29 cellular contexts compared by ENCODE assay signal in the genomic region with DNA sequence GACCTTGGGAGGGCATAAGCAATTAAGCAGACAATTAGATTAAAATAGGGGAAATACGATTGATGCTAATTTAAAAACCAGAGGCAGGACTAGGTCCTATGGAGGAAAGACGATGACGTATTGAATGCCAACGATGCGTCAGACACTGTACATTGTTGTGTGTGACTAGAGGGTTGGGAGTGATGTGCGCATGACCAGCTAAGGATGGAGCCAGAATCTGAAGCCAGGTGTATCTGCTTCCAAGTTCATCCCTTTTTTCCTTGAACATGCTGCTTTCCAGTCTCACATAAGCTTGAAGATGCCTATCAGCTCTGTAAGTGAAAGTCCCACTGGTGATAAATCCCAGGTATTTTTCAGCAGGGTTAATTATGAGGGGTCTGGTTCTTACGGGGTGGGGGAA.
"Had no signal": no experiment of that assay in that cellular context is flagged by ENCODE, and none has a peak within 500 bp of the region (broad histone marks: within the 10 kb centered on the region; RNA-seq: fewer than 3 reads in every experiment).

No MANE protein-coding gene starts in this region.

- H3K4me3 ChIP-seq: adrenal gland, body of pancreas, esophagus squamous epithelium, gastroesophageal sphincter had no signal

- H3K27me3 ChIP-seq: adrenal gland, body of pancreas had no signal

- H3K4me1 ChIP-seq: adrenal gland, body of pancreas, esophagus squamous epithelium, gastroesophageal sphincter had no signal

- H3K27ac ChIP-seq: adrenal gland, body of pancreas, esophagus squamous epithelium, gastroesophageal sphincter, WERI-Rb-1 had no signal

- DNase-seq: activated B cell treated with CpG ODN at 0.5 μM for 24 hours; activated CD4-positive, alpha-beta T cell treated with anti-CD3 and anti-CD28 coated beads for 48 hours; activated CD4-positive, alpha-beta T cell treated with anti-CD3 and anti-CD28 coated beads, Interleukin-2, amount 50 U/mL, for 1 hour; activated CD4-positive, alpha-beta T cell treated with anti-CD3 and anti-CD28 coated beads, Interleukin-2, amount 50 U/mL, for 48 hours; activated CD8-positive, alpha-beta memory T cell treated with anti-CD3 and anti-CD28 coated beads for 24 hours; activated CD8-positive, alpha-beta T cell treated with anti-CD3 and anti-CD28 coated beads for 36 hours; activated effector memory CD4-positive, alpha-beta T cell treated with Interleukin-2 at 50 U/mL for 16 hours; activated naive CD4-positive, alpha-beta T cell treated with anti-CD3 and anti-CD28 coated beads for 36 hours; activated naive CD8-positive, alpha-beta T cell treated with anti-CD3 and anti-CD28 coated beads for 36 hours; activated naive CD8-positive, alpha-beta T cell treated with anti-CD3 and anti-CD28 coated beads, Interleukin-2, amount 50 U/mL, for 24 hours; activated T-cell treated with anti-CD3 and anti-CD28 coated beads, Interleukin-2, amount 50 U/mL, for 4 hours; amygdala; aorta; body of pancreas; caudate nucleus; cortex of kidney; dermis blood vessel endothelial cell; effector CD4-positive, alpha-beta T cell; effector memory CD8-positive, alpha-beta T cell; erythroblast; esophagus squamous epithelium; foreskin melanocyte; T-helper 17 cell; T1000; WERI-Rb-1 had no signal

- ATAC-seq: activated CD4-positive, CD25-positive, alpha-beta regulatory T cell treated with anti-CD3 and anti-CD28 coated beads, Interleukin-2, amount 50 U/mL, for 24 hours; activated CD8-positive, alpha-beta T cell treated with anti-CD3 and anti-CD28 coated beads for 36 hours; activated naive CD8-positive, alpha-beta T cell treated with anti-CD3 and anti-CD28 coated beads, Interleukin-2, amount 50 U/mL, for 24 hours; activated T-cell treated with anti-CD3 and anti-CD28 coated beads, Interleukin-2, amount 50 U/mL, for 4 hours; activated T-helper 17 cell treated with anti-CD3 and anti-CD28 coated beads, Interleukin-2, amount 50 U/mL, for 72 hours; body of pancreas; effector memory CD8-positive, alpha-beta T cell; gastroesophageal sphincter; T-helper 17 cell had no signal

- H3K36me3 ChIP-seq: adrenal gland, esophagus squamous epithelium, gastroesophageal sphincter, WERI-Rb-1 had no signal

- H3K9me3 ChIP-seq: adrenal gland, esophagus squamous epithelium had no signal
